32 cellular contexts compared by ENCODE assay signal in the genomic region with DNA sequence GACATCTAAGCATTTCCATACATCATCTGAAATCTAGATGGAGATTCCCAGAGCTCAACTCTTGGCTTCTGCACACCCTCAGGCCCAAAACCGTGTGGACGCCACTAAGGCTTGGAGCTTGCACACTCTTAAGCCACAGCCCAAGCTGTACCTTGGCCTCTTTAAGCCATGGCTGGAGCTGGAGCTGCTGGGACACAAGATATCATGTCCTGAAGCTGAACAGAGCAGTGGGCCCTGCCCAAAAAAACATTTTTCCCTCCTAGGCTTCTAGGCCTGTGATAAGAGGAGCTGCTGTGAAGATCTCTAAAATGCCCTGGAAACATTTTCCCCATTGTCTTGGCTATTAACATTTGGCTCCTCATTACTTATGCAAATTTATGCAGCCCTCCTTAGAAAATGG.
"Had no signal": no experiment of that assay in that cellular context is flagged by ENCODE, and none has a peak within 500 bp of the region (broad histone marks: within the 10 kb centered on the region; RNA-seq: fewer than 3 reads in every experiment).

No MANE protein-coding gene starts in this region.

- ATAC-seq: activated naive CD4-positive, alpha-beta T cell treated with anti-CD3 and anti-CD28 coated beads, Interleukin-2, amount 50 U/mL, for 72 hours; activated naive CD8-positive, alpha-beta T cell treated with anti-CD3 and anti-CD28 coated beads, Interleukin-2, amount 50 U/mL, for 24 hours; activated T-cell treated with anti-CD3 and anti-CD28 coated beads, Interleukin-2, amount 50 U/mL, for 4 hours; activated T-cell treated with anti-CD3 and anti-CD28 coated beads, Interleukin-2, amount 50 U/mL, for 72 hours; activated T-helper 17 cell treated with anti-CD3 and anti-CD28 coated beads, Interleukin-2, amount 50 U/mL, for 72 hours; body of pancreas had no signal

- H3K36me3 ChIP-seq: adrenal gland, ascending aorta, brain microvascular endothelial cell, breast epithelium, cardiac muscle cell had no signal

- H3K27ac ChIP-seq: adrenal gland, body of pancreas, brain microvascular endothelial cell, breast epithelium, cardiac muscle cell had no signal

- H3K9me3 ChIP-seq: adrenal gland, ascending aorta, body of pancreas, breast epithelium had no signal

- FAIRE-seq: astrocyte, bronchial epithelial cell had no signal

- H3K27me3 ChIP-seq: adrenal gland, ascending aorta, body of pancreas, brain microvascular endothelial cell, breast epithelium, cardiac muscle cell had no signal

- H3K4me3 ChIP-seq: adrenal gland, ascending aorta, body of pancreas, breast epithelium, cardiac muscle cell had no signal

- H3K4me1 ChIP-seq: adrenal gland, body of pancreas, breast epithelium had no signal

- DNase-seq: activated effector memory CD4-positive, alpha-beta T cell treated with anti-CD3 and anti-CD28 coated beads, Interleukin-2, amount 50 U/mL, for 16 hours; activated effector memory CD4-positive, alpha-beta T cell treated with Interleukin-2 at 50 U/mL for 16 hours; activated gamma-delta T cell; activated gamma-delta T cell treated with Interleukin-2 at 50 U/mL for 16 hours; activated naive CD4-positive, alpha-beta T cell; activated naive CD4-positive, alpha-beta T cell treated with anti-CD3 and anti-CD28 coated beads for 36 hours; activated naive CD4-positive, alpha-beta T cell treated with anti-CD3 and anti-CD28 coated beads, Interleukin-2, amount 10 ng/mL, durations not matched to agents 7 days and 5 days; activated naive CD4-positive, alpha-beta T cell treated with anti-CD3 and anti-CD28 coated beads, Interleukin-2, amount 50 U/mL, for 16 hours; activated naive CD4-positive, alpha-beta T cell treated with Interleukin-2 at 50 U/mL for 16 hours; activated naive CD8-positive, alpha-beta T cell treated with anti-CD3 and anti-CD28 coated beads for 36 hours; activated naive CD8-positive, alpha-beta T cell treated with anti-CD3 and anti-CD28 coated beads, Interleukin-2, amount 10 ng/mL, durations not matched to agents 7 days and 5 days; activated naive CD8-positive, alpha-beta T cell treated with anti-CD3 and anti-CD28 coated beads, Interleukin-2, amount 50 U/mL, for 24 hours; activated T-cell treated with anti-CD3 and anti-CD28 coated beads, Interleukin-2, amount 50 U/mL, for 24 hours; activated T-cell treated with anti-CD3 and anti-CD28 coated beads, Interleukin-2, amount 50 U/mL, for 4 hours; activated T-cell treated with anti-CD3 and anti-CD28 coated beads, Interleukin-2, amount 50 U/mL, for 48 hours; activated T-cell treated with anti-CD3 and anti-CD28 coated beads, Interleukin-2, amount 50 U/mL, for 72 hours; adrenal gland; amniotic stem cell; amygdala; anterior cingulate cortex; body of pancreas; brain microvascular endothelial cell; caudate nucleus; central memory CD4-positive, alpha-beta T cell; cerebellar nuclear complex had no signal
